ENCODE assay signal across 9 cellular contexts in the genomic region with DNA sequence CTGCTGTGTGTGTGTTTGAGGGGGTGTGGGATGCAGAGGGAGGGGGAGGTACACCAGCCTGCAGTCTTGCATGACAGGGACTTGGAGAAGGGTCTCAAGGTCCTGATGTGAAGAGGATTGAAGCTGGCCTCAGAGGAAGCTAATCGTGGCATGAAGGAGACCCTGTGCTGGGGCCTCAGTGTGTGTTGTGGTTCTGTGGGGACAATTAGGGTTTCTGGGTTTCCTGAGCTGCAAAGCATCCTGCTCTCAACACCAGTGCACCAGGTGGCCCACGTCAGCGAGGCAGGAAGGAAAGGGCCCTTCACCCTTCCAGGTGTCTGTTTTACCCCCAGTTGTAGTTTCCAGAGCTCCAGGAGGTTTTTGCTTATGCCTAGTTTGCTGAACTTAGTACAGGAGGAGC. TPM values are rescaled to one million over a fixed set of nuclear protein-coding genes. Genes with fewer than 3 reads are reported as not detected.
A peak's percentile ranks its signal among the peaks of the same experiment; 100 is the strongest.
DNase-seq lines count a peak whose midpoint lies in the region; ATAC-seq and TF ChIP-seq lines count a peak whose summit lies in the region.
"Had no signal": no experiment of that assay in that cellular context is flagged by ENCODE, and none has a peak within 500 bp of the region (broad histone marks: within the 10 kb centered on the region; RNA-seq: fewer than 3 reads in every experiment).

No MANE protein-coding gene starts in this region.

- intact Hi-C loops in A673 (cut with micrococcal nuclease; ENCODE audit: unreplicated experiment): no loop called here

- H3F3A ChIP-seq in Loucy (ENCODE audit: low read depth): no peaks in the 10 kb centered on the region

- no peak overlapping the region for H3K9ac ChIP-seq in Loucy (ENCODE audit: low read depth, low read length, poor library complexity, severe bottlenecking)

- no peaks in the 10 kb centered on the region for H4K20me1 ChIP-seq in Loucy (ENCODE audit: insufficient read depth, low read length, poor library complexity, severe bottlenecking)

- H3K27me3 ChIP-seq in Loucy (ENCODE audit: insufficient read depth, low read length, poor library complexity, severe bottlenecking) (no peaks in the 10 kb centered on the region), H7 (ENCODE audit: control insufficient read depth, insufficient read depth, low read length) (peaks cover 4% of the 10 kb centered on the region; the same call in 1 of the 2 replicates), A673 (replicated peaks; ENCODE audit: insufficient read depth, low read depth, low read length, poor library complexity) (no peaks in the 10 kb centered on the region)

- H3K4me3 ChIP-seq in Loucy (ENCODE audit: low read length, poor library complexity, severe bottlenecking) (peak overlapping the region; percentile 50), H7 (ENCODE audit: insufficient read depth, low read depth, low read length) (no peak overlapping the region), A673 (ENCODE audit: low read depth, low read length, poor library complexity, severe bottlenecking) (no peak overlapping the region)

- no peaks in the 10 kb centered on the region for H3K9me3 ChIP-seq in Loucy (ENCODE audit: insufficient read depth, low read depth, low read length)
- H3K9me3 ChIP-seq in A673 (ENCODE audit: low read depth, low read length, poor library complexity, severe bottlenecking): no peaks in the 10 kb centered on the region

- CTCF ChIA-PET in A673 (lab: Charles Lee): no interaction called here

- H3K4me1 ChIP-seq in Loucy (ENCODE audit: insufficient read depth, low read length, poor library complexity, severe bottlenecking) (peaks cover 73% of the 10 kb centered on the region), A673 (ENCODE audit: insufficient read depth, low read length, poor library complexity, severe bottlenecking) (no peaks in the 10 kb centered on the region)

- no peak overlapping the region for H3K27ac ChIP-seq in A673 (ENCODE audit: low read depth, low read length, poor library complexity, severe bottlenecking)

- ATAC-seq in GM19455 (IDR thresholded peaks at IDR 0.05; ENCODE audit: unreplicated experiment): peak; percentile 28
- ATAC-seq: Panc1 had no signal

- no peak overlapping the region for H2AFZ ChIP-seq in Loucy (ENCODE audit: low read length)

- H3K9me2 ChIP-seq in Loucy (replicated peaks; ENCODE audit: low read depth, low read length): no peaks in the 10 kb centered on the region

- peak overlapping the region; percentile 73 for H3K4me2 ChIP-seq in Loucy (ENCODE audit: low read depth, low read length, poor library complexity, severe bottlenecking)

- no peaks in the 10 kb centered on the region for H3K79me2 ChIP-seq in Loucy (ENCODE audit: insufficient read depth, low read length)

- DNase-seq in activated effector memory CD4-positive, alpha-beta T cell treated with Interleukin-2 at 50 U/mL for 16 hours: peak; percentile 64
- peak; percentile 60 for DNase-seq in stimulated activated CD8-positive, alpha-beta memory T cell treated with anti-CD3 and anti-CD28 coated beads, Interleukin-4, amount 100 ng/mL, for 48 hours
- DNase-seq in RKO (ENCODE audit: low spot score) (no peak), H7 (no peak), A673 (ENCODE audit: low spot score) (no peak), NCI-H1105 (lab: John Stamatoyannopoulos, UW) (no peak)

- TF ChIP-seq CTCF in Loucy (conservative IDR thresholded peaks at IDR 0.05; ENCODE audit: low read length) (no peak), A673 (conservative IDR thresholded peaks at IDR 0.05; ENCODE audit: low read depth, low read length) (no peak)

- POLR2A ChIA-PET in A673 (lab: Charles Lee; ENCODE audit: low non-redundant PET): no interaction called here

- no TSS peak for BruUV-seq in A673 (replicated peaks; lab: Mats Ljungman, UMichigan)

- H3K36me3 ChIP-seq in Loucy (ENCODE audit: insufficient read depth, low read length): no peaks in the 10 kb centered on the region
- no peaks in the 10 kb centered on the region for H3K36me3 ChIP-seq in H7 (replicated peaks; ENCODE audit: control insufficient read depth, insufficient read depth, low read length)
- no peaks in the 10 kb centered on the region for H3K36me3 ChIP-seq in A673 (ENCODE audit: insufficient read depth, low read length, poor library complexity, severe bottlenecking)

RNA-seq across cellular contexts. Expression of a gene that starts 52.8 kb away (rescaled TPM):
- total RNA-seq in H7 (2014; rRNA removed; shearing (Covaris generic)): 0.26 and 0.48 TPM in 2 replicates
- total RNA-seq in A673 (2021): 0.90 and 1.1 TPM in 2 replicates

Comparison
In these comparisons a context has a peak if more than half of its experiments do, and no peak if none do; other contexts are left out.
1. DNase-seq: peak in activated effector memory CD4-positive, alpha-beta T cell treated with Interleukin-2 at 50 U/mL for 16 hours (single experiment) and stimulated activated CD8-positive, alpha-beta memory T cell treated with anti-CD3 and anti-CD28 coated beads, Interleukin-4, amount 100 ng/mL, for 48 hours (single experiment); none in RKO (single experiment), H7 (single experiment), A673 (single experiment) and NCI-H1105 (single experiment).